ENCODE assay signal across 12 cellular contexts in genomic region chr1:51303751-51304196, GRCh38. TPM values are rescaled to one million over a fixed set of nuclear protein-coding genes. Genes with fewer than 3 reads are reported as not detected.
DNase-seq lines count a peak whose midpoint lies in the region; ATAC-seq, FAIRE-seq and TF ChIP-seq lines count a peak whose summit lies in the region.
"Had no signal": no experiment of that assay in that cellular context is flagged by ENCODE, and none has a peak within 500 bp of the region (broad histone marks: within the 10 kb centered on the region; RNA-seq: fewer than 3 reads in every experiment).

No MANE protein-coding gene starts in this region.

- peak overlapping the region; percentile 63 for H3K27ac Mint-ChIP-seq in activated naive CD8-positive, alpha-beta T cell treated with anti-CD3 and anti-CD28 coated beads for 36 hours
- H3K27ac Mint-ChIP-seq in nephron progenitor cell = peak overlapping the region; percentile 66

- H3K36me3 Mint-ChIP-seq in activated naive CD8-positive, alpha-beta T cell treated with anti-CD3 and anti-CD28 coated beads for 36 hours = no peaks in the 10 kb centered on the region
- H3K36me3 Mint-ChIP-seq in nephron progenitor cell (ENCODE audit: low read depth) = no peaks in the 10 kb centered on the region

- H3K4me3 Mint-ChIP-seq in activated naive CD8-positive, alpha-beta T cell treated with anti-CD3 and anti-CD28 coated beads for 36 hours = no peak overlapping the region
- H3K4me3 Mint-ChIP-seq in nephron progenitor cell = no peak overlapping the region

- H3K4me1 Mint-ChIP-seq in activated naive CD8-positive, alpha-beta T cell treated with anti-CD3 and anti-CD28 coated beads for 36 hours = peaks cover 21% of the 10 kb centered on the region
- H3K4me1 Mint-ChIP-seq in nephron progenitor cell = peaks cover 19% of the 10 kb centered on the region

- TF ChIP-seq CTCF in nephron progenitor cell (IDR thresholded peaks at IDR 0.05) = no peak

- no peaks in the 10 kb centered on the region for H3K27me3 Mint-ChIP-seq in activated naive CD8-positive, alpha-beta T cell treated with anti-CD3 and anti-CD28 coated beads for 36 hours
- H3K27me3 Mint-ChIP-seq in nephron progenitor cell (ENCODE audit: low read depth, poor library complexity) = peaks cover 3% of the 10 kb centered on the region

- no peak for DNase-seq in GM12891 (ENCODE audit: insufficient read length, low spot score)
- DNase-seq in activated naive CD8-positive, alpha-beta T cell treated with anti-CD3 and anti-CD28 coated beads for 36 hours = peak; percentile 64
- DNase-seq in nephron progenitor cell = no peak
- no peak for DNase-seq in NK-92 treated with Interleukin-12 subunit alpha and Interleukin-12 subunit beta, amount 100 ng/mL, for 24 hours (lab: John Stamatoyannopoulos, UW)
- no peak for DNase-seq in SW480 (ENCODE audit: low spot score)
- DNase-seq in nucleus accumbens (lab: John Stamatoyannopoulos, UW) = no peak
- no peak for DNase-seq in caudate nucleus (lab: John Stamatoyannopoulos, UW)
- DNase-seq: left colon, NCI-H1105 treated with DMSO at 0.1 percent for 48 hours had no signal

- H3K27ac ChIP-seq in caudate nucleus (ENCODE audit: low read depth, low read length) = no peak overlapping the region
- H3K27ac ChIP-seq: cardiac muscle cell had no signal

- H3K9me3 Mint-ChIP-seq in activated naive CD8-positive, alpha-beta T cell treated with anti-CD3 and anti-CD28 coated beads for 36 hours = no peaks in the 10 kb centered on the region
- H3K9me3 Mint-ChIP-seq in nephron progenitor cell = no peaks in the 10 kb centered on the region

- FAIRE-seq in GM12891 (lab: Jason Lieb, UNC) = no peak

- TF ChIP-seq POLR2A in GM12891 (IDR thresholded peaks at IDR 0.05; ENCODE audit: low read depth, low read length) = no peak

- peak; percentile 42 for ATAC-seq in HG02885 (IDR thresholded peaks at IDR 0.05; ENCODE audit: poor library complexity, unreplicated experiment)
- ATAC-seq: left colon had no signal

TF ChIP-seq in GM12891, 5 proteins besides CTCF, POLR2A, EP300 and RAD21:
- TF ChIP-seq SPI1 (IDR thresholded peaks at IDR 0.05; ENCODE audit: low read depth, low read length) = peak; percentile 76
- no peak for TF ChIP-seq TAF1 (IDR thresholded peaks at IDR 0.05; ENCODE audit: low read depth, low read length)

RNA-seq across cellular contexts. Expression of gene TTC39A, which starts 26.6 kb away (rescaled TPM):
- 1.6 TPM for polyA plus RNA-seq in GM12891 (2012; ENCODE audit: low read depth, missing spikeins)
- not detected for total RNA-seq in activated naive CD8-positive, alpha-beta T cell treated with anti-CD3 and anti-CD28 coated beads for 36 hours
- total RNA-seq: T-helper 1 cell treated with Interleukin-12 subunit alpha and Interleukin-12 subunit beta and Interleukin-4 antibody, amounts not matched to agents 30 ng/mL and 1 ng/mL, for 36 hours had no signal
